Comparison of ENCODE assay signal across 23 cellular contexts in genomic region chr19:1833540-1833939, GRCh38. TPM values are rescaled to one million over a fixed set of nuclear protein-coding genes. Genes with fewer than 3 reads are reported as not detected.
DNase-seq lines count a peak whose midpoint lies in the region; ATAC-seq and TF ChIP-seq lines count a peak whose summit lies in the region.
"Had no signal": no experiment of that assay in that cellular context is flagged by ENCODE, and none has a peak within 500 bp of the region (broad histone marks: within the 10 kb centered on the region; RNA-seq: fewer than 3 reads in every experiment).

No MANE protein-coding gene starts in this region.

- H3K4me3 Mint-ChIP-seq in nephron, result peak overlapping the region in 2 of 3 experiments; percentile 60 to 62
- H3K4me3 Mint-ChIP-seq: activated naive CD8-positive, alpha-beta T cell had no signal

- no peak overlapping the region for H3K56ac ChIP-seq in mesendoderm (ENCODE audit: low read length)

- H3K9me3 Mint-ChIP-seq in activated naive CD4-positive, alpha-beta T cell treated with anti-CD3 and anti-CD28 coated beads, Interleukin-2, amount 50 U/mL, for 72 hours, result no peaks in the 10 kb centered on the region
- no peaks in the 10 kb centered on the region for H3K9me3 Mint-ChIP-seq in nephron
- H3K9me3 Mint-ChIP-seq: H9 had no signal

- H4K8ac ChIP-seq in mesendoderm (ENCODE audit: low read depth, low read length), result no peak overlapping the region

- H3K4me1 Mint-ChIP-seq in nephron, result peaks cover 4% of the 10 kb centered on the region

- H3K27me3 Mint-ChIP-seq in nephron (ENCODE audit: low read depth), result no peaks in the 10 kb centered on the region
- H3K27me3 Mint-ChIP-seq: activated naive CD8-positive, alpha-beta T cell had no signal

- no peak overlapping the region for H3K9ac ChIP-seq in mesendoderm (ENCODE audit: low read length)
- H3K9ac ChIP-seq: parathyroid adenoma had no signal

- no peaks in the 10 kb centered on the region for H3K4me1 ChIP-seq in mesendoderm (ENCODE audit: control insufficient read depth, low read depth, low read length)
- H3K4me1 ChIP-seq: parathyroid adenoma had no signal

- no peak overlapping the region for H4K5ac ChIP-seq in mesendoderm (ENCODE audit: low read length)

- in situ Hi-C loops in GM13977 (cut with MboI; ENCODE audit: low pct_unique_long_range_greater_than_20kb, low sequenced_read_pairs, unreplicated experiment), result no loop called here

- no peak for DNase-seq in activated naive CD4-positive, alpha-beta T cell treated with anti-CD3 and anti-CD28 coated beads, Interleukin-2, amount 50 U/mL, for 72 hours (ENCODE audit: low spot score in 2 of 2)
- no peak for DNase-seq in activated naive CD4-positive, alpha-beta T cell treated with anti-CD3 and anti-CD28 coated beads, Interleukin-2, amount 50 U/mL, for 16 hours
- DNase-seq in fibroblast of villous mesenchyme (ENCODE audit: low read depth), result peak; percentile 13
- DNase-seq in substantia nigra (lab: John Stamatoyannopoulos, UW), result peak in 29 of 49 donors; percentile 6 to 78 (median 28)
- DNase-seq in mesendoderm, result no peak
- no peak for DNase-seq in GM13977 (ENCODE audit: low spot score)
- DNase-seq in cortex of kidney (lab: John Stamatoyannopoulos, UW), result no peak
- DNase-seq: 8988T; activated T-cell treated with anti-CD3 and anti-CD28 coated beads, Interleukin-2, amount 50 U/mL, for 48 hours; BE2C; H9; heart right ventricle; NCI-H1048; NCI-H2029 treated with DMSO at 0.1 percent for 48 hours; NCI-H446; NK-92 treated with Interleukin-12 subunit alpha and Interleukin-12 subunit beta, amount 100 ng/mL, for 24 hours; stimulated activated CD4-positive, alpha-beta T cell treated with anti-CD3 and anti-CD28 coated beads, Interleukin-2, amount 100 ng/mL, for 48 hours; T-helper 9 cell had no signal

- peaks cover 2% of the 10 kb centered on the region for H3K36me3 ChIP-seq in mesendoderm (ENCODE audit: control insufficient read depth, insufficient read depth, low read length)

- no peak overlapping the region for H2BK5ac ChIP-seq in mesendoderm (ENCODE audit: low read length)

- H3K27ac ChIP-seq in substantia nigra (ENCODE audit: low read depth, low read length, poor library complexity, severe bottlenecking), result peak overlapping the region; percentile 67
- no peak overlapping the region for H3K27ac ChIP-seq in mesendoderm (ENCODE audit: low read depth, low read length)
- H3K27ac ChIP-seq: heart right ventricle, parathyroid adenoma, skin epidermis had no signal

- H3K79me2 ChIP-seq in mesendoderm (ENCODE audit: control insufficient read depth, insufficient read depth, low read length), result peaks cover 18% of the 10 kb centered on the region

- ATAC-seq in activated naive CD4-positive, alpha-beta T cell treated with anti-CD3 and anti-CD28 coated beads, Interleukin-2, amount 50 U/mL, for 72 hours, result no peak

- H3K27ac Mint-ChIP-seq in activated naive CD4-positive, alpha-beta T cell treated with anti-CD3 and anti-CD28 coated beads, Interleukin-2, amount 50 U/mL, for 72 hours, result peak overlapping the region; percentile 56 to 57
- peak overlapping the region; percentile 50 to 94 (median 93) for H3K27ac Mint-ChIP-seq in nephron
- H3K27ac Mint-ChIP-seq: activated naive CD8-positive, alpha-beta T cell had no signal

- no peak overlapping the region for H3K4ac ChIP-seq in mesendoderm (ENCODE audit: low read depth, low read length)

- no peak overlapping the region for H3K4me2 ChIP-seq in mesendoderm (ENCODE audit: low read length)

- no peak overlapping the region for H3K4me3 ChIP-seq in fibroblast of villous mesenchyme (ENCODE audit: low read depth, low read length)
- no peak overlapping the region for H3K4me3 ChIP-seq in mesendoderm (ENCODE audit: low read length)
- H3K4me3 ChIP-seq: heart right ventricle, lung, skin epidermis had no signal

- H2AK5ac ChIP-seq in mesendoderm (ENCODE audit: low read length), result no peak overlapping the region

- no peaks in the 10 kb centered on the region for H3K27me3 ChIP-seq in mesendoderm (ENCODE audit: insufficient read depth, low read length, poor library complexity)
- H3K27me3 ChIP-seq: BE2C, heart right ventricle had no signal

- H2BK15ac ChIP-seq in mesendoderm (replicated peaks; ENCODE audit: low read depth), result no peak overlapping the region

- H3K18ac ChIP-seq in mesendoderm (ENCODE audit: low read length), result no peak overlapping the region

- TF ChIP-seq CTCF in fibroblast of villous mesenchyme (IDR thresholded peaks at IDR 0.05; ENCODE audit: insufficient read depth, low read depth, low read length) (no peak), nephron (IDR thresholded peaks at IDR 0.05; ENCODE audit: unreplicated experiment in 3 of 3) (no peak), GM13977 (IDR thresholded peaks at IDR 0.05; ENCODE audit: extremely low read depth, insufficient read depth, missing control alignments) (no peak)

- H2BK120ac ChIP-seq in mesendoderm (ENCODE audit: low read depth, low read length), result no peak overlapping the region

- WGBS in mesendoderm (ENCODE audit: extremely low coverage, insufficient coverage, low lambda C conversion rate), result no CpG with 5 or more reads among the region's 15 CpGs

- no peaks in the 10 kb centered on the region for H3K36me3 Mint-ChIP-seq in activated naive CD4-positive, alpha-beta T cell treated with anti-CD3 and anti-CD28 coated beads, Interleukin-2, amount 50 U/mL, for 72 hours
- no peaks in the 10 kb centered on the region for H3K36me3 Mint-ChIP-seq in nephron (ENCODE audit: low read depth)
- H3K36me3 Mint-ChIP-seq: activated naive CD8-positive, alpha-beta T cell had no signal

- H3K23ac ChIP-seq in mesendoderm (ENCODE audit: low read length), result no peak overlapping the region

- peaks cover 31% of the 10 kb centered on the region for H3K79me1 ChIP-seq in mesendoderm (ENCODE audit: low read length)

RNA-seq across cellular contexts. Expression of gene REXO1, which starts 14.7 kb away (rescaled TPM):
- 10 to 100 TPM; 35.5 to 44.5 TPM for total RNA-seq in activated naive CD4-positive, alpha-beta T cell treated with anti-CD3 and anti-CD28 coated beads, Interleukin-2, amount 50 U/mL, for 72 hours
- total RNA-seq in fibroblast of villous mesenchyme, result 11.2 and 15.8 TPM in 2 replicates
- polyA plus RNA-seq in mesendoderm (2013, experiment 1 of 2), result 28.3 TPM
- 27.2 TPM for polyA plus RNA-seq in mesendoderm (2013, experiment 2 of 2)

RNA-seq across cellular contexts. Expression of gene ATP8B3, which starts 21.5 kb away (rescaled TPM):
- 10 to 100 TPM; 11.7 to 28.7 TPM for total RNA-seq in activated naive CD4-positive, alpha-beta T cell treated with anti-CD3 and anti-CD28 coated beads, Interleukin-2, amount 50 U/mL, for 72 hours
- 0.86 and 1.6 TPM in 2 replicates for total RNA-seq in fibroblast of villous mesenchyme
- polyA plus RNA-seq in mesendoderm (2013, experiment 1 of 2), result 0.20 TPM
- 0.20 TPM for polyA plus RNA-seq in mesendoderm (2013, experiment 2 of 2)

RNA-seq across cellular contexts. Expression of gene KLF16, which starts 29.8 kb away (rescaled TPM):
- total RNA-seq in activated naive CD4-positive, alpha-beta T cell treated with anti-CD3 and anti-CD28 coated beads, Interleukin-2, amount 50 U/mL, for 72 hours, result 10 to 100 TPM; 20.5 to 22.6 TPM
- total RNA-seq in fibroblast of villous mesenchyme, result 10.4 and 16.8 TPM in 2 replicates
- 32.7 TPM for polyA plus RNA-seq in mesendoderm (2013, experiment 1 of 2)
- polyA plus RNA-seq in mesendoderm (2013, experiment 2 of 2), result 33.5 TPM

RNA-seq across cellular contexts. Expression of gene ABHD17A, which starts 51.8 kb away (rescaled TPM):
- 100 to 1,000 TPM; 109 to 110 TPM for total RNA-seq in activated naive CD4-positive, alpha-beta T cell treated with anti-CD3 and anti-CD28 coated beads, Interleukin-2, amount 50 U/mL, for 72 hours
- 45.8 and 62.2 TPM in 2 replicates for total RNA-seq in fibroblast of villous mesenchyme
- polyA plus RNA-seq in mesendoderm (2013, experiment 1 of 2), result 33.9 TPM
- polyA plus RNA-seq in mesendoderm (2013, experiment 2 of 2), result 34.1 TPM

Comparison
In these comparisons a context has a peak if more than half of its experiments do, and no peak if none do; other contexts are left out.
1. DNase-seq: peak in fibroblast of villous mesenchyme (single experiment) and substantia nigra (29 of 49); none in activated naive CD4-positive, alpha-beta T cell treated with anti-CD3 and anti-CD28 coated beads, Interleukin-2, amount 50 U/mL, for 72 hours (0 of 2), activated naive CD4-positive, alpha-beta T cell treated with anti-CD3 and anti-CD28 coated beads, Interleukin-2, amount 50 U/mL, for 16 hours (single experiment), mesendoderm (single experiment), GM13977 (single experiment) and cortex of kidney (single experiment).